20 cellular contexts compared by ENCODE assay signal in genomic region chr9:89886281-89886700, GRCh38.
DNase-seq lines count a peak whose midpoint lies in the region; ATAC-seq and TF ChIP-seq lines count a peak whose summit lies in the region.
"Had no signal": no experiment of that assay in that cellular context is flagged by ENCODE, and none has a peak within 500 bp of the region (broad histone marks: within the 10 kb centered on the region; RNA-seq: fewer than 3 reads in every experiment).

No MANE protein-coding gene starts in this region.

- no peak for ATAC-seq in HG02678 (IDR thresholded peaks at IDR 0.05; ENCODE audit: unreplicated experiment)
- ATAC-seq: stimulated activated effector memory CD8-positive, alpha-beta T cell treated with anti-CD3 and anti-CD28 coated beads, Interleukin-12 subunit alpha, Interleukin-12 subunit beta, amount 100 ng/mL, for 72 hours; T-helper 17 cell had no signal

- TF ChIP-seq CTCF in esophagus muscularis mucosa (IDR thresholded peaks at IDR 0.05): no peak
- no peak for TF ChIP-seq CTCF in foreskin fibroblast (IDR thresholded peaks at IDR 0.05; ENCODE audit: low read depth, low read length)

- H3K4me1 ChIP-seq in esophagus muscularis mucosa (peaks cover 25 to 40% (median 33%) of the 10 kb centered on the region in 4 donors), skeletal muscle tissue (ENCODE audit: control insufficient read depth in 3 of 3, insufficient read depth in 3 of 3, low read length in 3 of 3) (peaks cover 18 to 45% (median 43%) of the 10 kb centered on the region in 3 donors)

- H3K9ac ChIP-seq in skeletal muscle tissue (ENCODE audit: low read depth in 1 of 3, low read length in 3 of 3): peak overlapping the region in 1 of 3 donors; percentile 58

- H3K27ac ChIP-seq in esophagus muscularis mucosa (replicated peaks in 1 of 4) (peak overlapping the region; percentile 24 to 73 (median 60)), skeletal muscle tissue (ENCODE audit: low read depth, low read length) (peak overlapping the region; percentile 71)

- H3K9me3 ChIP-seq in esophagus muscularis mucosa (no peaks in the 10 kb centered on the region), skeletal muscle tissue (ENCODE audit: control insufficient read depth in 3 of 3, low read length in 3 of 3) (no peaks in the 10 kb centered on the region)
- H3K9me3 ChIP-seq: tibial artery had no signal

- no peak for TF ChIP-seq POLR2A in esophagus muscularis mucosa (IDR thresholded peaks at IDR 0.05; ENCODE audit: low read depth)

- no peak overlapping the region for H3K27ac Mint-ChIP-seq in immature natural killer cell
- H3K27ac Mint-ChIP-seq: HFFc6; stimulated activated effector memory CD8-positive, alpha-beta T cell treated with anti-CD3 and anti-CD28 coated beads, Interleukin-12 subunit alpha, Interleukin-12 subunit beta, amount 100 ng/mL, for 72 hours had no signal

- H3K4me1 Mint-ChIP-seq in immature natural killer cell: no peaks in the 10 kb centered on the region
- H3K4me1 Mint-ChIP-seq: stimulated activated effector memory CD8-positive, alpha-beta T cell treated with anti-CD3 and anti-CD28 coated beads, Interleukin-12 subunit alpha, Interleukin-12 subunit beta, amount 100 ng/mL, for 72 hours had no signal

- no peaks in the 10 kb centered on the region for H3K36me3 ChIP-seq in esophagus muscularis mucosa
- H3K36me3 ChIP-seq in skeletal muscle tissue (ENCODE audit: control insufficient read depth in 3 of 3, insufficient read depth in 3 of 3, low read length in 3 of 3): no peaks in the 10 kb centered on the region
- H3K36me3 ChIP-seq: tibial artery had no signal

- no peak overlapping the region for H3K4me3 ChIP-seq in esophagus muscularis mucosa
- H3K4me3 ChIP-seq in skeletal muscle tissue (ENCODE audit: low read length in 3 of 3): no peak overlapping the region
- H3K4me3 ChIP-seq in foreskin fibroblast (ENCODE audit: low read depth in 1 of 2, low read length in 2 of 2): no peak overlapping the region
- H3K4me3 ChIP-seq: tibial artery had no signal

- no peaks in the 10 kb centered on the region for H3K27me3 ChIP-seq in esophagus muscularis mucosa
- no peaks in the 10 kb centered on the region for H3K27me3 ChIP-seq in skeletal muscle tissue (ENCODE audit: control insufficient read depth in 3 of 3, insufficient read depth in 3 of 3, low read length in 3 of 3)
- H3K27me3 ChIP-seq: tibial artery had no signal

- H3K36me3 Mint-ChIP-seq in immature natural killer cell: no peaks in the 10 kb centered on the region
- H3K36me3 Mint-ChIP-seq: stimulated activated effector memory CD8-positive, alpha-beta T cell treated with anti-CD3 and anti-CD28 coated beads, Interleukin-12 subunit alpha, Interleukin-12 subunit beta, amount 100 ng/mL, for 72 hours had no signal

- WGBS in esophagus muscularis mucosa: 50% methylated on average over 5 of the region's 5 CpGs

- DNase-seq in M059J (ENCODE audit: low read depth) (peak; percentile 68), esophagus muscularis mucosa (ENCODE audit: extremely low spot score) (peak; percentile 84), kidney glomerular epithelial cell (lab: John Stamatoyannopoulos, UW) (peak; percentile 31), NCI-H524 treated with DMSO at 0.1 percent for 48 hours (lab: John Stamatoyannopoulos, UW) (no peak), immature natural killer cell (no peak), foreskin fibroblast (no peak)
- DNase-seq: activated CD4-positive, alpha-beta T cell treated with anti-CD3 and anti-CD28 coated beads, Interleukin-2, amount 50 U/mL, for 48 hours; activated T-cell treated with anti-CD3 and anti-CD28 coated beads for 4 hours; COR-L47; EL; HFFc6; left cardiac atrium; NCI-H1092 treated with DMSO at 0.1 percent for 48 hours; NCI-H69; SIG-M5; T-helper 17 cell; tibial artery had no signal

- TF ChIP-seq EP300 in esophagus muscularis mucosa (IDR thresholded peaks at IDR 0.05): no peak

- intact Hi-C loops in esophagus muscularis mucosa (cut with DNase I): loop anchor here (10.0 kb wide), 2 partner anchors 219 to 281 kb away; partner anchors contain the start of gene GADD45G

- H3K27me3 Mint-ChIP-seq in immature natural killer cell (ENCODE audit: low read depth in 3 of 3): peaks cover 0 to 3% (median 0%) of the 10 kb centered on the region in 3 donors
- H3K27me3 Mint-ChIP-seq: T-helper 17 cell had no signal

- no peak overlapping the region for H3K4me3 Mint-ChIP-seq in immature natural killer cell
- H3K4me3 Mint-ChIP-seq: HFFc6; stimulated activated effector memory CD8-positive, alpha-beta T cell treated with anti-CD3 and anti-CD28 coated beads, Interleukin-12 subunit alpha, Interleukin-12 subunit beta, amount 100 ng/mL, for 72 hours; T-helper 17 cell had no signal

- H3K9me3 Mint-ChIP-seq in immature natural killer cell: no peaks in the 10 kb centered on the region
- H3K9me3 Mint-ChIP-seq: stimulated activated effector memory CD8-positive, alpha-beta T cell treated with anti-CD3 and anti-CD28 coated beads, Interleukin-12 subunit alpha, Interleukin-12 subunit beta, amount 100 ng/mL, for 72 hours had no signal

Comparison
In these comparisons a context has a peak if more than half of its experiments do, and no peak if none do; other contexts are left out.
1. DNase-seq: peak in M059J (single experiment), esophagus muscularis mucosa (single experiment) and kidney glomerular epithelial cell (single experiment); none in NCI-H524 treated with DMSO at 0.1 percent for 48 hours (single experiment), immature natural killer cell (0 of 3) and foreskin fibroblast (0 of 2).